Comparison of ENCODE assay signal across 1 cellular context in the genomic region with DNA sequence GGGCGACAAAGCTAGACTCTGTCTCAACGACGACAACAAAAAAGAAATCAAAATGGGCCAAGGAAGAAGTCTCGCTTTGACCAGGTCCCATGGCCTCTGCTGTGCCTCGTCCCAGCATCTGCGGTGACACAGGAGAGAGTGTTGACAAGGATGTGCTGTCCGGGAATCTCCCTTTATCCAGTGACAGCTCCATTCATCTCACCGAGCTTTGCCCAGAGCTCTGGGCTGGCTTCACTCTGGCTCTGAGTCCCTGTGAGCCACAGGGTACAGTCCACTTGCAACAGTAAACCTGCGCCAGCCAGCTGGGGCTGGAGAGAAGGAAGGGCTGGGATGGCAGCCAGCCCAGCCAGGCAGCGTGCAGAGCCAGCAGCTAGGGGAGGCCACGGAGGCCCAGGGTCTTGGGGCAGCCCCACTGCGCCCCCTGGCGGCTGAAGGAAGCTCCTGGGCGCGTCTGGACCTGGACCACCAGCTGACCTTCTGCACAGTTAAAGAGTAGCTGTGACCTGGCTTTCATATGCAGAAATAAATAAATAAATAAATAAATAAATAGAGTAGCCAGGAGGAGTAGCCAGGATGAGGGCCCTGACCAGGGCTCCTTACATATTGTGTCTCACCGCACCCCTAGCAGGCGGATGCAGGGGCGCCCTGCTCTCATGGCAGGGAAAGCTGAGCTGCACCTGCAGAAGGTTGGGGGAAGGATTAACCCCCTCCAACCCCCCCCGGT.
TF ChIP-seq lines count a peak whose summit lies in the region.

No MANE protein-coding gene starts in this region.

TF ChIP-seq in HEK293, 187 proteins besides CTCF, POLR2A, EP300 and RAD21 (continued from another document and continues in another):
- TF ChIP-seq, protein P1, sequence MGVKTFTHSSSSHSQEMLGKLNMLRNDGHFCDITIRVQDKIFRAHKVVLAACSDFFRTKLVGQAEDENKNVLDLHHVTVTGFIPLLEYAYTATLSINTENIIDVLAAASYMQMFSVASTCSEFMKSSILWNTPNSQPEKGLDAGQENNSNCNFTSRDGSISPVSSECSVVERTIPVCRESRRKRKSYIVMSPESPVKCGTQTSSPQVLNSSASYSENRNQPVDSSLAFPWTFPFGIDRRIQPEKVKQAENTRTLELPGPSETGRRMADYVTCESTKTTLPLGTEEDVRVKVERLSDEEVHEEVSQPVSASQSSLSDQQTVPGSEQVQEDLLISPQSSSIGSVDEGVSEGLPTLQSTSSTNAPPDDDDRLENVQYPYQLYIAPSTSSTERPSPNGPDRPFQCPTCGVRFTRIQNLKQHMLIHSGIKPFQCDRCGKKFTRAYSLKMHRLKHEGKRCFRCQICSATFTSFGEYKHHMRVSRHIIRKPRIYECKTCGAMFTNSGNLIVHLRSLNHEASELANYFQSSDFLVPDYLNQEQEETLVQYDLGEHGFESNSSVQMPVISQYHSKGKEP (tag by site-specific recombination; IDR thresholded peaks at IDR 0.05) = 0 out of 2 replicates have a peak, but pooled peaks have one; percentile 46
- TF ChIP-seq, protein P2, sequence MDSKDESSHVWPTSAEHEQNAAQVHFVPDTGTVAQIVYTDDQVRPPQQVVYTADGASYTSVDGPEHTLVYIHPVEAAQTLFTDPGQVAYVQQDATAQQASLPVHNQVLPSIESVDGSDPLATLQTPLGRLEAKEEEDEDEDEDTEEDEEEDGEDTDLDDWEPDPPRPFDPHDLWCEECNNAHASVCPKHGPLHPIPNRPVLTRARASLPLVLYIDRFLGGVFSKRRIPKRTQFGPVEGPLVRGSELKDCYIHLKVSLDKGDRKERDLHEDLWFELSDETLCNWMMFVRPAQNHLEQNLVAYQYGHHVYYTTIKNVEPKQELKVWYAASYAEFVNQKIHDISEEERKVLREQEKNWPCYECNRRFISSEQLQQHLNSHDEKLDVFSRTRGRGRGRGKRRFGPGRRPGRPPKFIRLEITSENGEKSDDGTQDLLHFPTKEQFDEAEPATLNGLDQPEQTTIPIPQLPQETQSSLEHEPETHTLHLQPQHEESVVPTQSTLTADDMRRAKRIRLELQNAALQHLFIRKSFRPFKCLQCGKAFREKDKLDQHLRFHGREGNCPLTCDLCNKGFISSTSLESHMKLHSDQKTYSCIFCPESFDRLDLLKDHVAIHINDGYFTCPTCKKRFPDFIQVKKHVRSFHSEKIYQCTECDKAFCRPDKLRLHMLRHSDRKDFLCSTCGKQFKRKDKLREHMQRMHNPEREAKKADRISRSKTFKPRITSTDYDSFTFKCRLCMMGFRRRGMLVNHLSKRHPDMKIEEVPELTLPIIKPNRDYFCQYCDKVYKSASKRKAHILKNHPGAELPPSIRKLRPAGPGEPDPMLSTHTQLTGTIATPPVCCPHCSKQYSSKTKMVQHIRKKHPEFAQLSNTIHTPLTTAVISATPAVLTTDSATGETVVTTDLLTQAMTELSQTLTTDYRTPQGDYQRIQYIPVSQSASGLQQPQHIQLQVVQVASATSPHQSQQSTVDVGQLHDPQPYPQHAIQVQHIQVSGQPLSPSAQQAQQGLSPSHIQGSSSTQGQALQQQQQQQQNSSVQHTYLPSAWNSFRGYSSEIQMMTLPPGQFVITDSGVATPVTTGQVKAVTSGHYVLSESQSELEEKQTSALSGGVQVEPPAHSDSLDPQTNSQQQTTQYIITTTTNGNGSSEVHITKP (tag by site-specific recombination; IDR thresholded peaks at IDR 0.05) = peak; percentile 61; the same call in 1 of the 2 replicates
- TF ChIP-seq ZBTB17 (tag by site-specific recombination; IDR thresholded peaks at IDR 0.05) (peak; percentile 75), ZNF544 (tag by site-specific recombination; IDR thresholded peaks at IDR 0.05) (no peak), MYNN (tag by site-specific recombination; IDR thresholded peaks at IDR 0.05; ENCODE audit: borderline replicate concordance) (no peak), SP3 (tag by site-specific recombination; IDR thresholded peaks at IDR 0.05) (no peak), WT1 (tag by site-specific recombination; IDR thresholded peaks at IDR 0.05) (0 out of 2 replicates have a peak, but pooled peaks have one; percentile 22), ZNF571 (tag by site-specific recombination; IDR thresholded peaks at IDR 0.05) (no peak), ZNF529 (tag by site-specific recombination; IDR thresholded peaks at IDR 0.05; ENCODE audit: insufficient replicate concordance) (no peak), ZNF132 (tag by site-specific recombination; IDR thresholded peaks at IDR 0.05; ENCODE audit: borderline replicate concordance) (no peak), ZNF624 (tag by site-specific recombination; IDR thresholded peaks at IDR 0.05) (no peak), ZNF514 (tag by site-specific recombination; IDR thresholded peaks at IDR 0.05) (no peak), ZNF561 (tag by site-specific recombination; IDR thresholded peaks at IDR 0.05; ENCODE audit: borderline replicate concordance) (peak; percentile 66; the same call in 1 of the 2 replicates), SETDB1 (IDR thresholded peaks at IDR 0.05; ENCODE audit: insufficient read length, low read length) (no peak), ZNF433 (tag by site-specific recombination; IDR thresholded peaks at IDR 0.05; ENCODE audit: low read depth) (no peak), ZIC2 (tag by site-specific recombination; IDR thresholded peaks at IDR 0.05) (0 out of 2 replicates have a peak, but pooled peaks have one; percentile 10), ZNF629 (tag by site-specific recombination; IDR thresholded peaks at IDR 0.05) (no peak), KLF1 (tag by site-specific recombination; IDR thresholded peaks at IDR 0.05) (no peak), ZNF155 (tag by site-specific recombination; IDR thresholded peaks at IDR 0.05) (no peak), GLIS1 (tag by site-specific recombination; IDR thresholded peaks at IDR 0.05) (peak; percentile 74), ZNF140 (tag by site-specific recombination; IDR thresholded peaks at IDR 0.05) (no peak), ZNF660 (tag by site-specific recombination; IDR thresholded peaks at IDR 0.05) (peak; percentile 86), HOXA7 (CRISPR knock-in tag; IDR thresholded peaks at IDR 0.05; ENCODE audit: borderline replicate concordance) (no peak), YY1 (tag by site-specific recombination; IDR thresholded peaks at IDR 0.05) (no peak), ZNF560 (tag by site-specific recombination; IDR thresholded peaks at IDR 0.05; ENCODE audit: borderline replicate concordance) (no peak)
- TF ChIP-seq, protein P3, sequence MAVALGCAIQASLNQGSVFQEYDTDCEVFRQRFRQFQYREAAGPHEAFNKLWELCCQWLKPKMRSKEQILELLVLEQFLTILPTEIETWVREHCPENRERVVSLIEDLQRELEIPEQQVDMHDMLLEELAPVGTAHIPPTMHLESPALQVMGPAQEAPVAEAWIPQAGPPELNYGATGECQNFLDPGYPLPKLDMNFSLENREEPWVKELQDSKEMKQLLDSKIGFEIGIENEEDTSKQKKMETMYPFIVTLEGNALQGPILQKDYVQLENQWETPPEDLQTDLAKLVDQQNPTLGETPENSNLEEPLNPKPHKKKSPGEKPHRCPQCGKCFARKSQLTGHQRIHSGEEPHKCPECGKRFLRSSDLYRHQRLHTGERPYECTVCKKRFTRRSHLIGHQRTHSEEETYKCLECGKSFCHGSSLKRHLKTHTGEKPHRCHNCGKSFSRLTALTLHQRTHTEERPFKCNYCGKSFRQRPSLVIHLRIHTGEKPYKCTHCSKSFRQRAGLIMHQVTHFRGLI (tag by site-specific recombination; IDR thresholded peaks at IDR 0.05) = peak; percentile 66; the same call in 1 of the 2 replicates
- TF ChIP-seq, protein P4, sequence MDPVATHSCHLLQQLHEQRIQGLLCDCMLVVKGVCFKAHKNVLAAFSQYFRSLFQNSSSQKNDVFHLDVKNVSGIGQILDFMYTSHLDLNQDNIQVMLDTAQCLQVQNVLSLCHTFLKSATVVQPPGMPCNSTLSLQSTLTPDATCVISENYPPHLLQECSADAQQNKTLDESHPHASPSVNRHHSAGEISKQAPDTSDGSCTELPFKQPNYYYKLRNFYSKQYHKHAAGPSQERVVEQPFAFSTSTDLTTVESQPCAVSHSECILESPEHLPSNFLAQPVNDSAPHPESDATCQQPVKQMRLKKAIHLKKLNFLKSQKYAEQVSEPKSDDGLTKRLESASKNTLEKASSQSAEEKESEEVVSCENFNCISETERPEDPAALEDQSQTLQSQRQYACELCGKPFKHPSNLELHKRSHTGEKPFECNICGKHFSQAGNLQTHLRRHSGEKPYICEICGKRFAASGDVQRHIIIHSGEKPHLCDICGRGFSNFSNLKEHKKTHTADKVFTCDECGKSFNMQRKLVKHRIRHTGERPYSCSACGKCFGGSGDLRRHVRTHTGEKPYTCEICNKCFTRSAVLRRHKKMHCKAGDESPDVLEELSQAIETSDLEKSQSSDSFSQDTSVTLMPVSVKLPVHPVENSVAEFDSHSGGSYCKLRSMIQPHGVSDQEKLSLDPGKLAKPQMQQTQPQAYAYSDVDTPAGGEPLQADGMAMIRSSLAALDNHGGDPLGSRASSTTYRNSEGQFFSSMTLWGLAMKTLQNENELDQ (tag by site-specific recombination; IDR thresholded peaks at IDR 0.05; ENCODE audit: low read depth) = no peak
- TF ChIP-seq, protein P5, sequence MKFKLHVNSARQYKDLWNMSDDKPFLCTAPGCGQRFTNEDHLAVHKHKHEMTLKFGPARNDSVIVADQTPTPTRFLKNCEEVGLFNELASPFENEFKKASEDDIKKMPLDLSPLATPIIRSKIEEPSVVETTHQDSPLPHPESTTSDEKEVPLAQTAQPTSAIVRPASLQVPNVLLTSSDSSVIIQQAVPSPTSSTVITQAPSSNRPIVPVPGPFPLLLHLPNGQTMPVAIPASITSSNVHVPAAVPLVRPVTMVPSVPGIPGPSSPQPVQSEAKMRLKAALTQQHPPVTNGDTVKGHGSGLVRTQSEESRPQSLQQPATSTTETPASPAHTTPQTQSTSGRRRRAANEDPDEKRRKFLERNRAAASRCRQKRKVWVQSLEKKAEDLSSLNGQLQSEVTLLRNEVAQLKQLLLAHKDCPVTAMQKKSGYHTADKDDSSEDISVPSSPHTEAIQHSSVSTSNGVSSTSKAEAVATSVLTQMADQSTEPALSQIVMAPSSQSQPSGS (tag by site-specific recombination; IDR thresholded peaks at IDR 0.05; ENCODE audit: low read depth) = no peak
- TF ChIP-seq, protein P6, sequence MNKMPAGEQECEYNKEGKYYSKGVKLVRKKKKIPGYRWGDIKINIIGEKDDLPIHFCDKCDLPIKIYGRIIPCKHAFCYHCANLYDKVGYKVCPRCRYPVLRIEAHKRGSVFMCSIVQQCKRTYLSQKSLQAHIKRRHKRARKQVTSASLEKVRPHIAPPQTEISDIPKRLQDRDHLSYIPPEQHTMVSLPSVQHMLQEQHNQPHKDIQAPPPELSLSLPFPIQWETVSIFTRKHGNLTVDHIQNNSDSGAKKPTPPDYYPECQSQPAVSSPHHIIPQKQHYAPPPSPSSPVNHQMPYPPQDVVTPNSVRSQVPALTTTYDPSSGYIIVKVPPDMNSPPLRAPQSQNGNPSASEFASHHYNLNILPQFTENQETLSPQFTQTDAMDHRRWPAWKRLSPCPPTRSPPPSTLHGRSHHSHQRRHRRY (tag by site-specific recombination; IDR thresholded peaks at IDR 0.05) = no peak
- TF ChIP-seq, protein P7, sequence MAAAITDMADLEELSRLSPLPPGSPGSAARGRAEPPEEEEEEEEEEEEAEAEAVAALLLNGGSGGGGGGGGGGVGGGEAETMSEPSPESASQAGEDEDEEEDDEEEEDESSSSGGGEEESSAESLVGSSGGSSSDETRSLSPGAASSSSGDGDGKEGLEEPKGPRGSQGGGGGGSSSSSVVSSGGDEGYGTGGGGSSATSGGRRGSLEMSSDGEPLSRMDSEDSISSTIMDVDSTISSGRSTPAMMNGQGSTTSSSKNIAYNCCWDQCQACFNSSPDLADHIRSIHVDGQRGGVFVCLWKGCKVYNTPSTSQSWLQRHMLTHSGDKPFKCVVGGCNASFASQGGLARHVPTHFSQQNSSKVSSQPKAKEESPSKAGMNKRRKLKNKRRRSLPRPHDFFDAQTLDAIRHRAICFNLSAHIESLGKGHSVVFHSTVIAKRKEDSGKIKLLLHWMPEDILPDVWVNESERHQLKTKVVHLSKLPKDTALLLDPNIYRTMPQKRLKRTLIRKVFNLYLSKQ (tag by site-specific recombination; IDR thresholded peaks at IDR 0.05; ENCODE audit: borderline replicate concordance) = no peak
- TF ChIP-seq, protein P8, sequence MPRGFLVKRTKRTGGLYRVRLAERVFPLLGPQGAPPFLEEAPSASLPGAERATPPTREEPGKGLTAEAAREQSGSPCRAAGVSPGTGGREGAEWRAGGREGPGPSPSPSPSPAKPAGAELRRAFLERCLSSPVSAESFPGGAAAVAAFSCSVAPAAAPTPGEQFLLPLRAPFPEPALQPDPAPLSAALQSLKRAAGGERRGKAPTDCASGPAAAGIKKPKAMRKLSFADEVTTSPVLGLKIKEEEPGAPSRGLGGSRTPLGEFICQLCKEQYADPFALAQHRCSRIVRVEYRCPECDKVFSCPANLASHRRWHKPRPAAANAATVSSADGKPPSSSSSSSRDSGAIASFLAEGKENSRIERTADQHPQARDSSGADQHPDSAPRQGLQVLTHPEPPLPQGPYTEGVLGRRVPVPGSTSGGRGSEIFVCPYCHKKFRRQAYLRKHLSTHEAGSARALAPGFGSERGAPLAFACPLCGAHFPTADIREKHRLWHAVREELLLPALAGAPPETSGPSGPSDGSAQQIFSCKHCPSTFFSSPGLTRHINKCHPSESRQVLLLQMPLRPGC (tag by site-specific recombination; IDR thresholded peaks at IDR 0.05) = no peak
